In the genomic region with DNA sequence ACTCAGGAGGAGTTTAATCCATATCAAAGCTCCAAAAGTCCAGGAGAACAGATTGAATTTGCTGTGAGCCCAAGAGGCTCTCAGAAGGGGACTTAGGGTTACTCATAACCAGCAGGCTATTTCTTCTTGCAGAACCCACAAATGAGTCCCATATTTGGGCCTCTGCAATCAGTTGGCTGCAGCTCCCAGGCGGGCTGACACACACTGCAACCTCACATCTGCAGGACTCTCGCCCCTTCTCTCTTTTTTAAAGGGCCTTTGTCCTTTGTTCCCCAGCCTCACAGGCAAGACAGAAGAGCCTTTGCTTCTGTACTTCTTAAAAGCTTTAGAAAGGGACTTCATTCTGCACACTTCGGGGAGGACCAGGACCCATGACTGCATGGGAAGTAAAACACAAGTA, we compare ENCODE assay signal across 10 cellular contexts. TPM values are rescaled to one million over a fixed set of nuclear protein-coding genes. Genes with fewer than 3 reads are reported as not detected.
DNase-seq lines count a peak whose midpoint lies in the region; ATAC-seq, FAIRE-seq and TF ChIP-seq lines count a peak whose summit lies in the region.
"Had no signal": no experiment of that assay in that cellular context is flagged by ENCODE, and none has a peak within 500 bp of the region (broad histone marks: within the 10 kb centered on the region; RNA-seq: fewer than 3 reads in every experiment).

No MANE protein-coding gene starts in this region.

- POLR2A ChIA-PET in GM12878 (lab: Charles Lee) (interaction anchor here (0.6 to 1.8 kb wide), 9 partner anchors 8 to 48 kb away, joined by 3 to 5 read pairs (median 4); no protein-coding TSS in a partner anchor), RWPE1 (lab: Yijun Ruan, JAX; ENCODE audit: low non-redundant PET) (no interaction called here)

- peak; percentile 18; the same call in 1 of the 2 replicates for TF ChIP-seq RAD21 in GM12878 (IDR thresholded peaks at IDR 0.05; ENCODE audit: insufficient read depth, low read depth, low read length)

- no peak for TF ChIP-seq POLR2A in GM12878 (IDR thresholded peaks at IDR 0.05; ENCODE audit: low read depth, low read length)

- peak; percentile 57 for ATAC-seq in GM21619 (IDR thresholded peaks at IDR 0.05; ENCODE audit: unreplicated experiment)
- peak; percentile 94 for ATAC-seq in GM12878
- no peak for ATAC-seq in HG03460 (IDR thresholded peaks at IDR 0.05; ENCODE audit: unreplicated experiment)

- TF ChIP-seq EP300 in GM12878 (IDR thresholded peaks at IDR 0.05; ENCODE audit: borderline replicate concordance in 1 of 2, control insufficient read depth in 1 of 2, low read depth in 2 of 2, low read length in 2 of 2), result no peak

- TF ChIP-seq CTCF in AG10803 (conservative IDR thresholded peaks at IDR 0.05; ENCODE audit: low read length) (no peak), GM12878 (IDR thresholded peaks at IDR 0.05 in 2 of 3, conservative IDR thresholded peaks at IDR 0.05 in 1 of 3; ENCODE audit: control insufficient read depth in 2 of 3, extremely low read depth in 1 of 3, insufficient read depth in 1 of 3, low read depth in 3 of 3, low read length in 3 of 3) (no peak), RWPE1 (conservative IDR thresholded peaks at IDR 0.05; ENCODE audit: low read depth) (no peak)

- peaks cover 6% of the 10 kb centered on the region; the same call in 2 of the 3 replicates for H3K9me3 ChIP-seq in GM12878 (replicated peaks; ENCODE audit: control insufficient read depth, insufficient read depth, low read length)

- CTCF ChIA-PET in GM12878 (lab: Yijun Ruan, JAX) (interaction anchor here (1.0 to 16.2 kb wide), 8 partner anchors 9 to 38 kb away, joined by 3 to 271 read pairs (median 5); a partner anchor contains a TSS), RWPE1 (lab: Yijun Ruan, JAX) (no interaction called here)

- no TSS peak for BruUV-seq in GM12878 (replicated peaks; lab: Mats Ljungman, UMichigan)

- H3K4me3 ChIP-seq in AG10803 (ENCODE audit: low read length) (peak overlapping the region; percentile 26), GM12878 (no peak overlapping the region)

- H3K27ac ChIP-seq in GM12878 (ENCODE audit: control insufficient read depth, insufficient read depth) (no peak overlapping the region), RWPE1 (no peak overlapping the region)

- H4K20me1 ChIP-seq in GM12878 (ENCODE audit: control insufficient read depth, insufficient read depth), result no peaks in the 10 kb centered on the region

- H3K4me1 ChIP-seq in GM12878 (ENCODE audit: control insufficient read depth, insufficient read depth, low read length), result peaks cover 38% of the 10 kb centered on the region

- no peak for FAIRE-seq in GM12878 (lab: Jason Lieb, UNC)

- H3K27me3 ChIP-seq in GM12878 (replicated peaks in 1 of 2; ENCODE audit: control insufficient read depth in 2 of 2, insufficient read depth in 2 of 2, low read length in 1 of 2), result no peaks in the 10 kb centered on the region

- H3K4me2 ChIP-seq in GM12878 (ENCODE audit: control insufficient read depth, insufficient read depth), result 0 out of 2 replicates have a peak overlapping the region, but pooled peaks have one; percentile 0

- no peak overlapping the region for H3K9ac ChIP-seq in GM12878 (ENCODE audit: control insufficient read depth, insufficient read depth, low read length)

- intact Hi-C loops in GM12878 (cut with micrococcal nuclease; ENCODE audit: unreplicated experiment), result no loop called here

- peaks cover 87% of the 10 kb centered on the region for H3K79me2 ChIP-seq in GM12878 (ENCODE audit: control insufficient read depth, insufficient read depth, low read length)

- H3K36me3 ChIP-seq in GM12878 (ENCODE audit: control insufficient read depth in 2 of 2, insufficient read depth in 2 of 2, low read length in 1 of 2), result peaks cover 7 to 12% of the 10 kb centered on the region in 2 experiments; a peak in 3 of 4 replicates

- DNase-seq in AG10803 (ENCODE audit: low read depth) (peak; percentile 80), GM12878 (ENCODE audit: low read depth, low spot score) (no peak), middle frontal gyrus (ENCODE audit: extremely low spot score, low spot score) (peak; percentile 18), RWPE1 (ENCODE audit: low spot score) (no peak), GM19238 (ENCODE audit: insufficient read length, low spot score) (no peak), G401 (ENCODE audit: low spot score) (no peak)
- DNase-seq: CD4-positive, CD25-positive, alpha-beta regulatory T cell; SW 1271 had no signal

- in situ Hi-C loops in GM12878 (cut with MboI) (no loop called here), G401 (cut with HindIII; ENCODE audit: low sequenced_read_pairs) (no loop called here)

- RAD21 ChIA-PET in GM12878 (lab: Charles Lee; ENCODE audit: unreplicated experiment), result interaction anchor here (0.9 to 2.7 kb wide), 7 partner anchors 9 to 320 kb away, joined by 3 to 9 read pairs (median 5); no protein-coding TSS in a partner anchor

- 27% methylated on average over 3 of the region's 3 CpGs for WGBS in GM12878 (ENCODE audit: insufficient coverage, insufficient replicate concordance, low lambda C conversion rate, missing lambda C conversion rate)

- H2AFZ ChIP-seq in GM12878 (ENCODE audit: control insufficient read depth, low read depth, low read length), result no peak overlapping the region

- SMC1A ChIA-PET in GM12878 (lab: Charles Lee; ENCODE audit: uncharacterized antibody, unreplicated experiment), result interaction anchor here (0.6 to 23.6 kb wide), 16 partner anchors 9 to 72 kb away, joined by 3 to 516 read pairs (median 4); a partner anchor contains a TSS

TF ChIP-seq in GM12878, 131 proteins besides CTCF, POLR2A, EP300 and RAD21 (continues in another document):
- peak; percentile 50 for TF ChIP-seq JUNB (IDR thresholded peaks at IDR 0.05)
- TF ChIP-seq NR2F1 (conservative IDR thresholded peaks at IDR 0.05), result no peak
- no peak for TF ChIP-seq MTA3 (IDR thresholded peaks at IDR 0.05; ENCODE audit: borderline replicate concordance, low read length)
- TF ChIP-seq, protein P1, sequence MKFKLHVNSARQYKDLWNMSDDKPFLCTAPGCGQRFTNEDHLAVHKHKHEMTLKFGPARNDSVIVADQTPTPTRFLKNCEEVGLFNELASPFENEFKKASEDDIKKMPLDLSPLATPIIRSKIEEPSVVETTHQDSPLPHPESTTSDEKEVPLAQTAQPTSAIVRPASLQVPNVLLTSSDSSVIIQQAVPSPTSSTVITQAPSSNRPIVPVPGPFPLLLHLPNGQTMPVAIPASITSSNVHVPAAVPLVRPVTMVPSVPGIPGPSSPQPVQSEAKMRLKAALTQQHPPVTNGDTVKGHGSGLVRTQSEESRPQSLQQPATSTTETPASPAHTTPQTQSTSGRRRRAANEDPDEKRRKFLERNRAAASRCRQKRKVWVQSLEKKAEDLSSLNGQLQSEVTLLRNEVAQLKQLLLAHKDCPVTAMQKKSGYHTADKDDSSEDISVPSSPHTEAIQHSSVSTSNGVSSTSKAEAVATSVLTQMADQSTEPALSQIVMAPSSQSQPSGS (IDR thresholded peaks at IDR 0.05; ENCODE audit: low read length), result 0 out of 2 replicates have a peak, but pooled peaks have one; percentile 13
- TF ChIP-seq TARDBP (IDR thresholded peaks at IDR 0.05; ENCODE audit: borderline replicate concordance), result no peak
- no peak for TF ChIP-seq POU2F2 (IDR thresholded peaks at IDR 0.05; ENCODE audit: borderline replicate concordance, low read depth, low read length)
- TF ChIP-seq RUNX3 (IDR thresholded peaks at IDR 0.05; ENCODE audit: low read length), result peak; percentile 80
- TF ChIP-seq PAX8 (IDR thresholded peaks at IDR 0.05), result no peak
- no peak for TF ChIP-seq TAF1 (IDR thresholded peaks at IDR 0.05; ENCODE audit: borderline replicate concordance, low read depth, low read length)
- 0 out of 2 replicates have a peak, but pooled peaks have one; percentile 15 for TF ChIP-seq MTA2 (IDR thresholded peaks at IDR 0.05; ENCODE audit: low read depth)
- no peak for TF ChIP-seq SUPT20H (IDR thresholded peaks at IDR 0.05; ENCODE audit: borderline replicate concordance, control insufficient read depth, low read depth, low read length)
- 0 out of 2 replicates have a peak, but pooled peaks have one; percentile 51 for TF ChIP-seq IRF4 (IDR thresholded peaks at IDR 0.05; ENCODE audit: low read depth, low read length)
- no peak for TF ChIP-seq MXI1 (IDR thresholded peaks at IDR 0.05; ENCODE audit: low read depth, low read length)
- no peak for TF ChIP-seq KDM1A (IDR thresholded peaks at IDR 0.05; ENCODE audit: borderline replicate concordance)
- 0 out of 2 replicates have a peak, but pooled peaks have one; percentile 23 for TF ChIP-seq FOXM1 (IDR thresholded peaks at IDR 0.05; ENCODE audit: low read depth, low read length)

RNA-seq across cellular contexts. Expression of a gene that starts 26.7 kb away (rescaled TPM):
- 131 and 139 TPM in 2 replicates for total RNA-seq in GM12878 (2013; cell fraction: nucleolus; rRNA removed)
- total RNA-seq in GM12878 (2014; rRNA removed) (13.3 and 16.7 TPM in 2 replicates), GM12878 (2014; rRNA removed; fragmentation: Illumina TruSeq; extraction: Trizol) (17.9 and 18.0 TPM in 2 replicates), GM12878 (2021) (65.2 and 67.1 TPM in 2 replicates)
- 21.3 TPM for polyA plus RNA-seq in GM12878 (2011; ENCODE audit: low read depth)
- polyA plus RNA-seq in GM12878 (2011; rRNA removed) (21.5 and 34.9 TPM in 2 replicates), GM12878 (2014; fragmentation: Illumina TruSeq; extraction: Trizol) (34.5 and 38.4 TPM in 2 replicates), GM12878 (2014; fragmentation: Nextera tagmentation; extraction: Ambion mirVana) (1 to 10 TPM; 6.4 to 8.1 TPM), GM12878 (2014; rRNA removed) (21.8 and 29.4 TPM in 2 replicates), GM12878 (2016; fragmentation: Nextera tagmentation; extraction: Ambion mirVana) (10 to 100 TPM; 30.5 to 37.1 TPM)
- 25.6 and 30.7 TPM in 2 replicates for polyA plus RNA-seq in GM12878 (2011; cell fraction: cytosol; rRNA removed)
- polyA plus RNA-seq in GM12878 (2011; cell fraction: nucleus; rRNA removed), result 27.1 and 30.9 TPM in 2 replicates
- 26.7 and 29.0 TPM in 2 replicates for polyA plus RNA-seq in GM12878 (2012)
- 43.1 and 49.2 TPM in 2 replicates for polyA minus RNA-seq in GM12878 (2011; rRNA and poly(A)+ RNA removed)
- polyA minus RNA-seq in GM12878 (2011; cell fraction: cytosol; rRNA and poly(A)+ RNA removed), result 20.9 and 21.9 TPM in 2 replicates
- 34.6 and 56.4 TPM in 2 replicates for polyA minus RNA-seq in GM12878 (2011; cell fraction: nucleus; rRNA and poly(A)+ RNA removed)
- total RNA-seq in G401 (2014; rRNA removed; shearing (Covaris generic)), result 2.3 and 4.1 TPM in 2 replicates

Comparison
In these comparisons a context has a peak if more than half of its experiments do, and no peak if none do; other contexts are left out.
1. DNase-seq: peak in AG10803 (single experiment) and middle frontal gyrus (single experiment); none in GM12878 (single experiment), RWPE1 (single experiment), GM19238 (single experiment) and G401 (single experiment).